In the genomic region with DNA sequence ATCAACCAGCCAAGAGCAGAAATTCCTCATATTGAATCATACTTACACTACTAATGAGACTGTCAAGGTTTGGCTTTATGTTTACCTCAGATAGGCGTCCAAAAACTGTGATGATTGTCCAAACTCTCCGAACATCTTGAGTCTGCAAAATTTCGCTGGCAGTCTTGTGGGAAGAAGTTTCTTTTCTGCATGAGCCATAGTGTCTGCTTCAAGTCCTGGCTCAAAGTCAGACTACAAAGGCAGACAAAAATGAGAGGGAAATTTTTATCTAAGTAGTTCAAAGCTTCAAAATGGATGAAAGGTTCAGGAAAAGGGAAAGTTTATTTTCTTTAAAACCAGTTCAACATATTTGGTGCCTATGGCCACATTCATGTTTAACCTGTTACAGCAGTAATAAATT, we compare ENCODE assay signal across 14 cellular contexts. TPM values are rescaled to one million over a fixed set of nuclear protein-coding genes. Genes with fewer than 3 reads are reported as not detected.
DNase-seq lines count a peak whose midpoint lies in the region; ATAC-seq and TF ChIP-seq lines count a peak whose summit lies in the region.
"Had no signal": no experiment of that assay in that cellular context is flagged by ENCODE, and none has a peak within 500 bp of the region (broad histone marks: within the 10 kb centered on the region; RNA-seq: fewer than 3 reads in every experiment).

No MANE protein-coding gene starts in this region.

- CTCF ChIA-PET in RWPE1 (lab: Yijun Ruan, JAX): interaction anchor here (0.7 kb wide), 1 partner anchor 1707 kb away, joined by 3 read pairs; no protein-coding TSS in a partner anchor

- H3K9me3 ChIP-seq in adipocyte (ENCODE audit: control insufficient read depth, low read length) (no peaks in the 10 kb centered on the region), psoas muscle (no peaks in the 10 kb centered on the region)
- H3K9me3 ChIP-seq: BLaER1, HAP-1 had no signal

- H3K27me3 Mint-ChIP-seq in HFFc6 (ENCODE audit: insufficient read depth): no peaks in the 10 kb centered on the region; the same call in 1 of the 2 replicates

- POLR2A ChIA-PET in RWPE1 (lab: Yijun Ruan, JAX; ENCODE audit: low non-redundant PET): no interaction called here

- H3K36me3 Mint-ChIP-seq in HFFc6 (ENCODE audit: low read depth): no peaks in the 10 kb centered on the region

- peak overlapping the region; percentile 60; the same call in 1 of the 2 replicates for H3K27ac Mint-ChIP-seq in HFFc6

- DNase-seq in HFFc6: no peak
- DNase-seq in adipocyte (ENCODE audit: low read depth): peak; percentile 24
- no peak for DNase-seq in foreskin keratinocyte
- no peak for DNase-seq in psoas muscle
- DNase-seq in cerebellum (ENCODE audit: low spot score): no peak
- DNase-seq in RWPE1 (ENCODE audit: low spot score): no peak
- DNase-seq: NCI-H146, NCI-H2107, NCI-H226, NCI-H526 treated with DMSO at 0.1 percent for 48 hours, Right ventricle myocardium superior had no signal

- intact Hi-C loops in psoas muscle (cut with DNase I): no loop called here

- H3K4me3 Mint-ChIP-seq in HFFc6: no peak overlapping the region

- H3K9ac ChIP-seq in adipocyte (ENCODE audit: low read length): peak overlapping the region; percentile 7
- H3K9ac ChIP-seq: BLaER1 had no signal

- H3K27me3 ChIP-seq in adipocyte (replicated peaks; ENCODE audit: control insufficient read depth, insufficient read depth, low read length) (no peaks in the 10 kb centered on the region), foreskin keratinocyte (no peaks in the 10 kb centered on the region), psoas muscle (ENCODE audit: insufficient read depth in 3 of 3, low read length in 2 of 3) (no peaks in the 10 kb centered on the region)
- H3K27me3 ChIP-seq: BLaER1 had no signal

- TF ChIP-seq CTCF in HFFc6 (IDR thresholded peaks at IDR 0.05) (no peak), foreskin keratinocyte (conservative IDR thresholded peaks at IDR 0.05) (no peak), psoas muscle (IDR thresholded peaks at IDR 0.05) (no peak), RWPE1 (conservative IDR thresholded peaks at IDR 0.05; ENCODE audit: low read depth) (no peak)

- H3K4me3 ChIP-seq in adipocyte (ENCODE audit: low read length) (no peak overlapping the region), psoas muscle (no peak overlapping the region)
- H3K4me3 ChIP-seq: BLaER1, HAP-1 had no signal

- H3K4me1 ChIP-seq in adipocyte (ENCODE audit: control insufficient read depth, insufficient read depth, low read length) (peaks cover 18% of the 10 kb centered on the region), foreskin keratinocyte (peaks cover 36% of the 10 kb centered on the region), psoas muscle (peaks cover 30% of the 10 kb centered on the region)
- H3K4me1 ChIP-seq: BLaER1, HAP-1 had no signal

- H3K27ac ChIP-seq in foreskin keratinocyte: peak overlapping the region; percentile 63
- peak overlapping the region; percentile 79 for H3K27ac ChIP-seq in psoas muscle
- H3K27ac ChIP-seq in RWPE1: no peak overlapping the region
- H3K27ac ChIP-seq: BLaER1 had no signal

- WGBS in psoas muscle, 3 donors: 50 to 69% (median 59%) methylated on average over 3 of the region's 3 CpGs

- ATAC-seq in foreskin keratinocyte (peak; percentile 8), psoas muscle (no peak), HG03025 (IDR thresholded peaks at IDR 0.05; ENCODE audit: low FRiP score, unreplicated experiment) (no peak)

- H3K4me1 Mint-ChIP-seq in HFFc6 (ENCODE audit: low read depth): peaks cover 53% of the 10 kb centered on the region

- H3K36me3 ChIP-seq in adipocyte (ENCODE audit: control insufficient read depth, insufficient read depth, low read length, severe bottlenecking) (no peaks in the 10 kb centered on the region), psoas muscle (ENCODE audit: insufficient read depth in 1 of 2, low read depth in 1 of 2) (no peaks in the 10 kb centered on the region)
- H3K36me3 ChIP-seq: BLaER1, HAP-1 had no signal

- no peaks in the 10 kb centered on the region for H3K9me3 Mint-ChIP-seq in HFFc6

RNA-seq across cellular contexts. Expression of a gene that starts 40.7 kb away (rescaled TPM):
- total RNA-seq in HFFc6 (2021; fragmentation: NEBNext Ultra II Directional; extraction: Animal tissue kit (Norgen Biotek cat#: 25700)): 100 to 1,000 TPM in 4 of 6 experiments, 10 to 100 TPM in 2; 72.6 to 163 (median 149) TPM
- total RNA-seq in foreskin keratinocyte: 166 and 202 TPM in 2 replicates
- polyA plus RNA-seq in foreskin keratinocyte: 58.4 and 88.0 TPM in 2 replicates
- total RNA-seq in psoas muscle: 100 to 1,000 TPM; 168 to 245 (median 201) TPM
- 100 to 1,000 TPM in 1 of 3 donors, 10 to 100 TPM in 2; 19.2 to 108 (median 89.9) TPM for polyA plus RNA-seq in psoas muscle
- 37.3 TPM for total RNA-seq in cerebellum

RNA-seq across cellular contexts. Expression of a gene that starts 57.3 kb away (rescaled TPM):
- 10 to 100 TPM; 19.4 to 27.2 (median 23.7) TPM for total RNA-seq in HFFc6 (2021; fragmentation: NEBNext Ultra II Directional; extraction: Animal tissue kit (Norgen Biotek cat#: 25700))
- total RNA-seq in foreskin keratinocyte (24.3 and 34.4 TPM in 2 replicates), psoas muscle (1 to 10 TPM; 3.9 to 4.9 (median 4.3) TPM), cerebellum (7.3 TPM)
- polyA plus RNA-seq in foreskin keratinocyte (10.8 and 12.3 TPM in 2 replicates), psoas muscle (1 to 10 TPM in 2 of 3 donors, under 1 TPM in 1; 0.61 to 2.7 (median 2.3) TPM)
